Comparison of ENCODE assay signal across 19 cellular contexts in the genomic region with DNA sequence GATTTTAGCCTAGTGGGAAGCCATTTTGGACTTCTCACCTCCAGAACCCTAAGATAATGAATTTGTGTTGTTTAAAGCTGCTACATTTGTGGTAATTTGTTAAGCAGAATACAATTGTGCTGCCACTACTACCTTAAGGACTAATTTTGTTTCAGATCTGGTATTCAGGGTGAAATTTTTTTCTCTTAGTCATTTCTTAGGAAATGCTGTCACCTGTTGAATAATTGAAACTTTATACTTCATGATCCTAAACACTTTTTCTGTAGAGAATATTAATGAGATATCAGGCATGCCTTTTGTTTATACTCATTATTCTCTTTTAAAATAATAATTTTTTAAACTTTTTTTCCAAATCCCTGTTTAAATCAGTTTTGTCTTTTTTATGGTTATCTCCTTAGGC.
DNase-seq lines count a peak whose midpoint lies in the region; ATAC-seq, FAIRE-seq and TF ChIP-seq lines count a peak whose summit lies in the region.
"Had no signal": no experiment of that assay in that cellular context is flagged by ENCODE, and none has a peak within 500 bp of the region (broad histone marks: within the 10 kb centered on the region; RNA-seq: fewer than 3 reads in every experiment).

No MANE protein-coding gene starts in this region.

- H3K4me1 ChIP-seq in RWPE2 (ENCODE audit: insufficient read depth, poor library complexity, severe bottlenecking) (peaks cover 9% of the 10 kb centered on the region), endothelial cell of umbilical vein (ENCODE audit: control insufficient read depth, extremely low read depth, insufficient read depth, low read length) (peaks cover 19% of the 10 kb centered on the region)
- H3K4me1 ChIP-seq: Peyer's patch had no signal

- peak overlapping the region; percentile 37 for H3K27ac ChIP-seq in RWPE2 (ENCODE audit: poor library complexity, severe bottlenecking)
- peak overlapping the region; percentile 68 for H3K27ac ChIP-seq in endothelial cell of umbilical vein (ENCODE audit: insufficient read depth, low read depth, low read length)
- H3K27ac ChIP-seq: C4-2B, KMS-11, Peyer's patch had no signal

- TF ChIP-seq EP300 in Ishikawa (IDR thresholded peaks at IDR 0.05; ENCODE audit: borderline replicate concordance): no peak

- no peaks in the 10 kb centered on the region for H3K36me3 ChIP-seq in RWPE2 (ENCODE audit: low read depth)
- no peaks in the 10 kb centered on the region for H3K36me3 ChIP-seq in endothelial cell of umbilical vein (ENCODE audit: control insufficient read depth in 2 of 2, extremely low read depth in 1 of 2, insufficient read depth in 2 of 2, low read length in 2 of 2)
- H3K36me3 ChIP-seq: MG63, Peyer's patch had no signal

- H3K4me3 ChIP-seq in RWPE2 (ENCODE audit: severe bottlenecking): no peak overlapping the region
- no peak overlapping the region for H3K4me3 ChIP-seq in endothelial cell of umbilical vein (replicated peaks in 1 of 3; ENCODE audit: insufficient read depth in 1 of 3, low read depth in 1 of 3, low read length in 3 of 3)
- H3K4me3 ChIP-seq: MG63, Peyer's patch had no signal

- no peak for ATAC-seq in RWPE2 (ENCODE audit: low read depth)
- no peak for ATAC-seq in GM21367 (IDR thresholded peaks at IDR 0.05; ENCODE audit: unreplicated experiment)
- ATAC-seq: HepG2 had no signal

- intact Hi-C loops in endothelial cell of umbilical vein (cut with micrococcal nuclease): loop anchor here (1.0 to 2.0 kb wide), 10 partner anchors 34 to 582 kb away; a partner anchor contains a TSS

- no peaks in the 10 kb centered on the region for H3K9me1 ChIP-seq in endothelial cell of umbilical vein (replicated peaks; ENCODE audit: control insufficient read depth, extremely low read depth, insufficient read depth, low read length)

- TF ChIP-seq RAD21 in Ishikawa (IDR thresholded peaks at IDR 0.05; ENCODE audit: low read depth): peak; percentile 4; the same call in 1 of the 2 replicates

- H4K20me1 ChIP-seq in endothelial cell of umbilical vein (replicated peaks; ENCODE audit: control insufficient read depth, extremely low read depth, insufficient read depth, low read length): no peaks in the 10 kb centered on the region

- H3K9me3 ChIP-seq in RWPE2 (ENCODE audit: severe bottlenecking) (no peaks in the 10 kb centered on the region), endothelial cell of umbilical vein (replicated peaks; ENCODE audit: control insufficient read depth, insufficient read depth, low read length) (no peaks in the 10 kb centered on the region)
- H3K9me3 ChIP-seq: MG63, Peyer's patch had no signal

- H3K79me2 ChIP-seq in endothelial cell of umbilical vein (ENCODE audit: control insufficient read depth, insufficient read depth, low read length): no peaks in the 10 kb centered on the region

- no peak for TF ChIP-seq POLR2A in endothelial cell of umbilical vein (IDR thresholded peaks at IDR 0.05; ENCODE audit: low read depth, low read length)

- no peak for DNase-seq in RWPE2 (ENCODE audit: low spot score)
- DNase-seq in endothelial cell of umbilical vein (ENCODE audit: low read depth, low spot score): peak; percentile 44
- peak; percentile 41 for DNase-seq in renal cortical epithelial cell (ENCODE audit: low read depth)
- no peak for DNase-seq in cerebellar nuclear complex (lab: John Stamatoyannopoulos, UW)
- DNase-seq in frontal cortex (ENCODE audit: low spot score in 2 of 2): no peak
- DNase-seq: MG63, NCI-H1092, NCI-H146, NCI-H2081 treated with DMSO at 0.1 percent for 48 hours, NCI-H524, Peyer's patch, SHP77 treated with DMSO at 0.1 percent for 48 hours had no signal

- TF ChIP-seq CTCF in RWPE2 (IDR thresholded peaks at IDR 0.05; ENCODE audit: poor library complexity, severe bottlenecking): peak; percentile 13
- no peak for TF ChIP-seq CTCF in endothelial cell of umbilical vein (IDR thresholded peaks at IDR 0.05; ENCODE audit: extremely low read depth in 1 of 2, insufficient read depth in 1 of 2, low read depth in 1 of 2, low read length in 2 of 2)

- no peaks in the 10 kb centered on the region for H3K27me3 ChIP-seq in RWPE2 (ENCODE audit: insufficient read depth, poor library complexity, severe bottlenecking)
- H3K27me3 ChIP-seq in endothelial cell of umbilical vein (ENCODE audit: control insufficient read depth in 2 of 2, insufficient read depth in 2 of 2, low read length in 2 of 2): no peaks in the 10 kb centered on the region
- H3K27me3 ChIP-seq: MG63, Peyer's patch had no signal

- POLR2A ChIA-PET in endothelial cell of umbilical vein (lab: Charles Lee): no interaction called here

- peak; percentile 26 for FAIRE-seq in endothelial cell of umbilical vein (lab: Jason Lieb, UNC)
- FAIRE-seq in frontal cortex (lab: Jason Lieb, UNC): no peak
- FAIRE-seq: GM12892, H1, HepG2 had no signal

- peak overlapping the region; percentile 48 for H3K4me2 ChIP-seq in endothelial cell of umbilical vein (ENCODE audit: insufficient read depth, low read length)
- H3K4me2 ChIP-seq: KMS-11 had no signal

- H2AFZ ChIP-seq in endothelial cell of umbilical vein (ENCODE audit: low read depth, low read length): no peak overlapping the region

- no TSS peak for BruUV-seq in endothelial cell of umbilical vein (replicated peaks; lab: Mats Ljungman, UMichigan)

- CTCF ChIA-PET in endothelial cell of umbilical vein (lab: Charles Lee): interaction anchor here (1.4 to 2.0 kb wide), 2 partner anchors 15 to 475 kb away, joined by 4 to 9 read pairs; no protein-coding TSS in a partner anchor

- dilution Hi-C loops in endothelial cell of umbilical vein (cut with MboI; ENCODE audit: extremely low pct_ligation_motif_present, low sequenced_read_pairs): no loop called here

- H3K9ac ChIP-seq in endothelial cell of umbilical vein (replicated peaks; ENCODE audit: extremely low read depth, insufficient read depth, low read length): peak overlapping the region; percentile 76
- H3K9ac ChIP-seq: KMS-11 had no signal

TF ChIP-seq in Ishikawa, 13 proteins besides CTCF, POLR2A, EP300 and RAD21 (continues in another document):
- no peak for TF ChIP-seq FOXM1 (IDR thresholded peaks at IDR 0.05; ENCODE audit: borderline replicate concordance, low read depth)
- TF ChIP-seq TCF12 (IDR thresholded peaks at IDR 0.05; ENCODE audit: low read depth): no peak
- TF ChIP-seq YY1 (IDR thresholded peaks at IDR 0.05; ENCODE audit: low read depth): no peak
- TF ChIP-seq CREB1 (IDR thresholded peaks at IDR 0.05; ENCODE audit: low read depth): no peak
- no peak for TF ChIP-seq CEBPB (IDR thresholded peaks at IDR 0.05)
- TF ChIP-seq ZBTB7A (IDR thresholded peaks at IDR 0.05; ENCODE audit: low read depth): no peak
- no peak for TF ChIP-seq EGR1 (IDR thresholded peaks at IDR 0.05)
- TF ChIP-seq, protein P1, sequence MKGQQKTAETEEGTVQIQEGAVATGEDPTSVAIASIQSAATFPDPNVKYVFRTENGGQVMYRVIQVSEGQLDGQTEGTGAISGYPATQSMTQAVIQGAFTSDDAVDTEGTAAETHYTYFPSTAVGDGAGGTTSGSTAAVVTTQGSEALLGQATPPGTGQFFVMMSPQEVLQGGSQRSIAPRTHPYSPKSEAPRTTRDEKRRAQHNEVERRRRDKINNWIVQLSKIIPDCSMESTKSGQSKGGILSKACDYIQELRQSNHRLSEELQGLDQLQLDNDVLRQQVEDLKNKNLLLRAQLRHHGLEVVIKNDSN (IDR thresholded peaks at IDR 0.05): no peak
- TF ChIP-seq TAF1 (IDR thresholded peaks at IDR 0.05; ENCODE audit: low read depth): no peak
- TF ChIP-seq NFIC (IDR thresholded peaks at IDR 0.05): no peak
- no peak for TF ChIP-seq TEAD4 (IDR thresholded peaks at IDR 0.05)

TF ChIP-seq in endothelial cell of umbilical vein, 7 proteins besides CTCF, POLR2A, EP300 and RAD21:
- TF ChIP-seq EZH2 (IDR thresholded peaks at IDR 0.05; ENCODE audit: borderline replicate concordance, low read depth, low read length, severe bottlenecking): no peak
- no peak for TF ChIP-seq MYC (IDR thresholded peaks at IDR 0.05; ENCODE audit: low read depth, low read length)
- no peak for TF ChIP-seq JUN (IDR thresholded peaks at IDR 0.05; ENCODE audit: borderline replicate concordance, insufficient read depth, insufficient read length, low read depth)
- TF ChIP-seq FOS (IDR thresholded peaks at IDR 0.05; ENCODE audit: borderline replicate concordance, insufficient read depth, low read length): no peak
- no peak for TF ChIP-seq GATA2 (IDR thresholded peaks at IDR 0.05; ENCODE audit: insufficient read depth, insufficient read length, low read depth, low read length)
- no peak for TF ChIP-seq POLR2AphosphoS5 (IDR thresholded peaks at IDR 0.05; ENCODE audit: insufficient read depth, low read depth, low read length)
- TF ChIP-seq, protein P2, sequence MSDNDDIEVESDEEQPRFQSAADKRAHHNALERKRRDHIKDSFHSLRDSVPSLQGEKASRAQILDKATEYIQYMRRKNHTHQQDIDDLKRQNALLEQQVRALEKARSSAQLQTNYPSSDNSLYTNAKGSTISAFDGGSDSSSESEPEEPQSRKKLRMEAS (IDR thresholded peaks at IDR 0.05; ENCODE audit: insufficient read depth, insufficient read length): no peak
TF ChIP-seq in endothelial cell of umbilical vein: peak in this region for 0.

Comparison
In these comparisons a context has a peak if more than half of its experiments do, and no peak if none do; other contexts are left out.
1. DNase-seq: peak in endothelial cell of umbilical vein (single experiment) and renal cortical epithelial cell (single experiment); none in RWPE2 (single experiment), cerebellar nuclear complex (0 of 2) and frontal cortex (0 of 2).